In the genomic region with DNA sequence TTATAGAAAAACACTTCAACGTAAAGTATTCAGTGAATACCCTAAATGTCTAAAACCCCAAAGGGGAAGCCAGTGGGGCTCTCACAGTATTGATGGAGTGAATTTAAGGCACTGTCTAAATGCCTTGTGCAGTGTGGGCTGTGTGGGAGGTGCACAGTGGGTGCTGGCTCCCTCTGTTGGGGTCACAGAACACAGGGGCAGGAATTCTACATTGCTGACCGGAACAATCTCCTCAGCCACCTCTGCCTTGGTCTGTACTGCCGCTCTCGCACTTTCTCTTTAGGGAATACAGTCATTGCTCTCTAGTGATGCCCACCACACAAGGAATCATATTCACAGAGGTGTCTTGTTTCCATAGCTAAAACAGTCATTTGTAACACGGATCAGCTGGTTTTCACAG, we compare ENCODE assay signal across 1 cellular context.
TF ChIP-seq lines count a peak whose summit lies in the region.

No MANE protein-coding gene starts in this region.

TF ChIP-seq in GM23338, 12 proteins besides CTCF, POLR2A, EP300 and RAD21 (continued from another document):
- no peak for TF ChIP-seq ZNF462 (CRISPR knock-in tag; IDR thresholded peaks at IDR 0.05)
TF ChIP-seq in GM23338: peak in this region for 0.
